11 cellular contexts compared by ENCODE assay signal in the genomic region with DNA sequence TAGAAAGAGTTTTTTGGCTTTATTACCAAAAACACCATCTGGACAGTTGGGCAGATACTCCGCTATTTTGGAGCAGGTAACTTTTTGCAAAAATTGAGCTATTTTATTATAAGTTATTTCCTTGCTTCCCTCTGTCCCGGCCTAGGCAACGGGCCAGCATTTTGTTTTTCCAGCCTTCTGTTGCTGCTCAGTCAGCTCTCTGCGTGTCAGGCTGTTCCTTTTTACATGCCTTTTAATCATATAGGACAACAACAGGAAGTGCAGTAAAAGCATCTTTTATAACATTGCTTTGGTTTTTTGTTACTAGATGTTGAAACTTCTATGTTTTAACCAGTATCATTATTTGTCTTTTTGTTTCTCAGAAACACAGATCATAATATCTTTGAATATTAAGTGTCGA. TPM values are rescaled to one million over a fixed set of nuclear protein-coding genes. Genes with fewer than 3 reads are reported as not detected.
A peak's percentile ranks its signal among the peaks of the same experiment; 100 is the strongest.
DNase-seq lines count a peak whose midpoint lies in the region; ATAC-seq and TF ChIP-seq lines count a peak whose summit lies in the region.
"Had no signal": no experiment of that assay in that cellular context is flagged by ENCODE, and none has a peak within 500 bp of the region (broad histone marks: within the 10 kb centered on the region; RNA-seq: fewer than 3 reads in every experiment).

No MANE protein-coding gene starts in this region.

- no peak for TF ChIP-seq CTCF in brain (conservative IDR thresholded peaks at IDR 0.05)
- no peak for TF ChIP-seq CTCF in spleen (IDR thresholded peaks at IDR 0.05 in 8 of 11, conservative IDR thresholded peaks at IDR 0.05 in 3 of 11)
- TF ChIP-seq CTCF in BE2C (IDR thresholded peaks at IDR 0.05; ENCODE audit: low read depth, low read length) = no peak
- no peak for TF ChIP-seq CTCF in upper lobe of right lung (IDR thresholded peaks at IDR 0.05)
- TF ChIP-seq CTCF in H9 (conservative IDR thresholded peaks at IDR 0.05) = no peak

- H3K36me3 ChIP-seq in spleen (peaks cover 0 to 80% (median 15%) of the 10 kb centered on the region in 6 donors), BE2C (peaks cover 26% of the 10 kb centered on the region), upper lobe of right lung (peaks cover 31% of the 10 kb centered on the region)

- H4K8ac ChIP-seq in H9 (replicated peaks; ENCODE audit: insufficient read length, low read depth, low read length) = no peak overlapping the region

- peaks cover 6% of the 10 kb centered on the region for H3K79me1 ChIP-seq in H9 (ENCODE audit: insufficient read depth, low read depth, low read length, poor library complexity, severe bottlenecking)

- no peaks in the 10 kb centered on the region for H3K23me2 ChIP-seq in H9 (ENCODE audit: insufficient read length, low read depth, low read length, poor library complexity, severe bottlenecking)

- no peak overlapping the region for H3T11ph ChIP-seq in H9 (ENCODE audit: low read length)

- no peak overlapping the region for H3K4ac ChIP-seq in H9 (ENCODE audit: low read depth, low read length)

- H3K9me3 Mint-ChIP-seq in activated T-cell treated with anti-CD3 and anti-CD28 coated beads, Interleukin-2, amount 50 U/mL, for 24 hours = no peaks in the 10 kb centered on the region
- no peaks in the 10 kb centered on the region for H3K9me3 Mint-ChIP-seq in activated T-cell treated with anti-CD3 and anti-CD28 coated beads, Interleukin-2, amount 50 U/mL, for 72 hours
- no peaks in the 10 kb centered on the region for H3K9me3 Mint-ChIP-seq in brain
- H3K9me3 Mint-ChIP-seq in H9 = no peaks in the 10 kb centered on the region
- H3K9me3 Mint-ChIP-seq: central memory CD8-positive, alpha-beta T cell had no signal

- H3K9ac ChIP-seq in H9 (ENCODE audit: extremely low read depth, insufficient read length, low read length) = no peak overlapping the region

- H3K27me3 ChIP-seq in spleen (replicated peaks in 1 of 7) (no peaks in the 10 kb centered on the region), BE2C (no peaks in the 10 kb centered on the region), upper lobe of right lung (no peaks in the 10 kb centered on the region), H9 (ENCODE audit: insufficient read depth, low read length) (no peaks in the 10 kb centered on the region)
- H3K27me3 ChIP-seq: upper lobe of left lung had no signal

- no peak overlapping the region for H3K18ac ChIP-seq in H9 (ENCODE audit: insufficient read length, low read depth, low read length)

- no peak overlapping the region for H4K91ac ChIP-seq in H9 (ENCODE audit: insufficient read length, low read depth, low read length)

- H3K4me2 ChIP-seq in H9 (ENCODE audit: insufficient read depth, insufficient read length, low read length) = no peak overlapping the region

- WGBS in spleen, 5 donors = 78 to 85% (median 81%) methylated on average over 5 of the region's 5 CpGs
- no CpG with 5 or more reads among the region's 5 CpGs for WGBS in H9 (ENCODE audit: extremely low coverage, insufficient read length, low lambda C conversion rate)

- no peak overlapping the region for H2BK12ac ChIP-seq in H9 (ENCODE audit: insufficient read length, low read depth, low read length)

- no peak overlapping the region for H3K14ac ChIP-seq in H9 (ENCODE audit: insufficient read depth, low read length)

- peaks cover 18% of the 10 kb centered on the region for H3K4me1 Mint-ChIP-seq in activated T-cell treated with anti-CD3 and anti-CD28 coated beads, Interleukin-2, amount 50 U/mL, for 24 hours (ENCODE audit: low read depth)
- peaks cover 3% of the 10 kb centered on the region for H3K4me1 Mint-ChIP-seq in activated T-cell treated with anti-CD3 and anti-CD28 coated beads, Interleukin-2, amount 50 U/mL, for 72 hours (ENCODE audit: low read depth)
- H3K4me1 Mint-ChIP-seq in brain (no peaks in the 10 kb centered on the region), H9 (no peaks in the 10 kb centered on the region)

- H3K4me1 ChIP-seq in spleen (peaks cover 0 to 4% (median 0%) of the 10 kb centered on the region in 6 donors), BE2C (no peaks in the 10 kb centered on the region), upper lobe of right lung (no peaks in the 10 kb centered on the region), H9 (ENCODE audit: insufficient read depth, low read length) (no peaks in the 10 kb centered on the region)

- ATAC-seq in activated T-cell treated with anti-CD3 and anti-CD28 coated beads, Interleukin-2, amount 50 U/mL, for 72 hours (replicated peaks in 1 of 2) = no peak
- ATAC-seq in upper lobe of right lung = no peak

- H3K4me3 ChIP-seq in spleen (no peak overlapping the region), BE2C (ENCODE audit: low read depth, low read length) (no peak overlapping the region), upper lobe of right lung (no peak overlapping the region)
- H3K4me3 ChIP-seq: upper lobe of left lung had no signal

- peak overlapping the region; percentile 8 for H3K27ac Mint-ChIP-seq in activated T-cell treated with anti-CD3 and anti-CD28 coated beads, Interleukin-2, amount 50 U/mL, for 24 hours
- no peak overlapping the region for H3K27ac Mint-ChIP-seq in activated T-cell treated with anti-CD3 and anti-CD28 coated beads, Interleukin-2, amount 50 U/mL, for 72 hours
- H3K27ac Mint-ChIP-seq in brain (peak overlapping the region in 3 of 5 experiments; percentile 50 to 80 (median 79)), H9 (peak overlapping the region in 1 of 3 experiments; percentile 11; a peak in 1 of 7 replicates)

- no peak overlapping the region for H2BK120ac ChIP-seq in H9 (ENCODE audit: low read depth, low read length, poor library complexity, severe bottlenecking)

- H3K23ac ChIP-seq in H9 (ENCODE audit: insufficient read length, low read depth, low read length) = no peak overlapping the region

- no peak overlapping the region for H3K56ac ChIP-seq in H9 (ENCODE audit: insufficient read length, low read depth, low read length)

- H3K4me3 Mint-ChIP-seq in activated T-cell treated with anti-CD3 and anti-CD28 coated beads, Interleukin-2, amount 50 U/mL, for 24 hours = no peak overlapping the region
- H3K4me3 Mint-ChIP-seq in activated T-cell treated with anti-CD3 and anti-CD28 coated beads, Interleukin-2, amount 50 U/mL, for 72 hours = no peak overlapping the region
- H3K4me3 Mint-ChIP-seq in brain = peak overlapping the region in 2 of 5 experiments; percentile 17 to 23
- H3K4me3 Mint-ChIP-seq in H9 = no peak overlapping the region
- H3K4me3 Mint-ChIP-seq: central memory CD8-positive, alpha-beta T cell had no signal

- no peak overlapping the region for H4K5ac ChIP-seq in H9 (ENCODE audit: insufficient read length, low read depth, low read length)

- H2BK15ac ChIP-seq in H9 (ENCODE audit: low read depth, low read length) = no peak overlapping the region

- no peak for DNase-seq in activated T-cell treated with anti-CD3 and anti-CD28 coated beads, Interleukin-2, amount 50 U/mL, for 24 hours
- no peak for DNase-seq in activated T-cell treated with anti-CD3 and anti-CD28 coated beads, Interleukin-2, amount 50 U/mL, for 72 hours
- DNase-seq in left kidney (ENCODE audit: low read depth, low spot score) = peak; percentile 35
- no peak for DNase-seq in spleen
- no peak for DNase-seq in BE2C
- DNase-seq in upper lobe of right lung = no peak
- no peak for DNase-seq in H9
- DNase-seq: NCI-H2171, upper lobe of left lung had no signal

- intact Hi-C loops in spleen (cut with DNase I; ENCODE audit: low total_unique reads) = no loop called here
- intact Hi-C loops in upper lobe of right lung (cut with DNase I) = no loop called here

- H3K79me2 ChIP-seq in H9 (ENCODE audit: insufficient read depth, low read length) = no peaks in the 10 kb centered on the region

- no peak overlapping the region for H2AFZ ChIP-seq in H9 (ENCODE audit: low read length)

- H4K20me1 ChIP-seq in H9 (ENCODE audit: control insufficient read depth, insufficient read depth, insufficient read length) = no peaks in the 10 kb centered on the region

- no peak overlapping the region for H2BK5ac ChIP-seq in H9 (ENCODE audit: insufficient read length, low read length)

- H2BK20ac ChIP-seq in H9 (ENCODE audit: low read depth, low read length, poor library complexity, severe bottlenecking) = no peak overlapping the region

- peaks cover 46% of the 10 kb centered on the region for H3K36me3 Mint-ChIP-seq in activated T-cell treated with anti-CD3 and anti-CD28 coated beads, Interleukin-2, amount 50 U/mL, for 24 hours (ENCODE audit: low read depth)
- H3K36me3 Mint-ChIP-seq in activated T-cell treated with anti-CD3 and anti-CD28 coated beads, Interleukin-2, amount 50 U/mL, for 72 hours (ENCODE audit: insufficient read depth in 2 of 2) = peaks cover 0 to 4% of the 10 kb centered on the region in 2 donors
- peaks cover 57% of the 10 kb centered on the region for H3K36me3 Mint-ChIP-seq in brain
- H3K36me3 Mint-ChIP-seq in H9 (ENCODE audit: insufficient read depth in 1 of 3, low read depth in 3 of 3) = peaks cover 0 to 19% (median 17%) of the 10 kb centered on the region in 3 experiments; a peak in 6 of 7 replicates

- no peaks in the 10 kb centered on the region for H3K27me3 Mint-ChIP-seq in activated T-cell treated with anti-CD3 and anti-CD28 coated beads, Interleukin-2, amount 50 U/mL, for 24 hours
- no peaks in the 10 kb centered on the region for H3K27me3 Mint-ChIP-seq in activated T-cell treated with anti-CD3 and anti-CD28 coated beads, Interleukin-2, amount 50 U/mL, for 72 hours (ENCODE audit: low read depth)
- H3K27me3 Mint-ChIP-seq in brain (no peaks in the 10 kb centered on the region), H9 (ENCODE audit: low read depth) (no peaks in the 10 kb centered on the region)
- H3K27me3 Mint-ChIP-seq: central memory CD8-positive, alpha-beta T cell had no signal

- TF ChIP-seq POLR2A in spleen (IDR thresholded peaks at IDR 0.05) = no peak

- H2AK5ac ChIP-seq in H9 (ENCODE audit: insufficient read length, low read length) = no peak overlapping the region

- peak overlapping the region in 5 of 8 donors; percentile 19 to 41 (median 29) for H3K27ac ChIP-seq in spleen
- no peak overlapping the region for H3K27ac ChIP-seq in upper lobe of right lung
- no peak overlapping the region for H3K27ac ChIP-seq in H9 (ENCODE audit: insufficient read length, low read depth, low read length)

- H3K9me3 ChIP-seq in spleen (no peaks in the 10 kb centered on the region), BE2C (no peaks in the 10 kb centered on the region), upper lobe of right lung (no peaks in the 10 kb centered on the region), H9 (ENCODE audit: control insufficient read depth, low read depth, low read length) (no peaks in the 10 kb centered on the region)
- H3K9me3 ChIP-seq: upper lobe of left lung had no signal

RNA-seq across cellular contexts. Expression of gene PPM1D, which starts 30.4 kb away (rescaled TPM):
- 10 to 100 TPM; 13.1 to 20.0 TPM for total RNA-seq in activated T-cell treated with anti-CD3 and anti-CD28 coated beads, Interleukin-2, amount 50 U/mL, for 72 hours
- 14.6 TPM for polyA plus RNA-seq in brain (ENCODE audit: insufficient read depth, low read depth, low replicate concordance)
- 10 to 100 TPM; 12.5 to 19.8 (median 18.6) TPM for total RNA-seq in spleen
- 1 to 10 TPM; 2.7 to 3.9 (median 3.3) TPM for polyA plus RNA-seq in spleen
- 9.6 TPM for polyA plus RNA-seq in BE2C (2012; ENCODE audit: insufficient read depth, insufficient read length, low read depth)
- total RNA-seq in upper lobe of right lung = 22.3 TPM
- 19.0 and 19.9 TPM in 2 replicates for total RNA-seq in H9 (2021)

RNA-seq across cellular contexts. Expression of gene BCAS3, which starts 47.3 kb away (rescaled TPM):
- total RNA-seq in activated T-cell treated with anti-CD3 and anti-CD28 coated beads, Interleukin-2, amount 50 U/mL, for 72 hours = 10 to 100 TPM; 28.0 to 33.4 TPM
- polyA plus RNA-seq in brain (ENCODE audit: insufficient read depth, low read depth, low replicate concordance) = 56.2 TPM
- 10 to 100 TPM; 26.5 to 56.0 (median 47.7) TPM for total RNA-seq in spleen
- 1 to 10 TPM; 3.7 to 5.0 (median 3.8) TPM for polyA plus RNA-seq in spleen
- polyA plus RNA-seq in BE2C (2012; ENCODE audit: insufficient read depth, insufficient read length, low read depth) = 19.3 TPM
- total RNA-seq in upper lobe of right lung = 23.5 TPM
- total RNA-seq in H9 (2021) = 21.4 and 22.4 TPM in 2 replicates

Comparison
In these comparisons a context has a peak if more than half of its experiments do, and no peak if none do; other contexts are left out.
1. H3K27ac ChIP-seq: peak in spleen (5 of 8); none in upper lobe of right lung (single experiment) and H9 (single experiment).